In the genomic region with DNA sequence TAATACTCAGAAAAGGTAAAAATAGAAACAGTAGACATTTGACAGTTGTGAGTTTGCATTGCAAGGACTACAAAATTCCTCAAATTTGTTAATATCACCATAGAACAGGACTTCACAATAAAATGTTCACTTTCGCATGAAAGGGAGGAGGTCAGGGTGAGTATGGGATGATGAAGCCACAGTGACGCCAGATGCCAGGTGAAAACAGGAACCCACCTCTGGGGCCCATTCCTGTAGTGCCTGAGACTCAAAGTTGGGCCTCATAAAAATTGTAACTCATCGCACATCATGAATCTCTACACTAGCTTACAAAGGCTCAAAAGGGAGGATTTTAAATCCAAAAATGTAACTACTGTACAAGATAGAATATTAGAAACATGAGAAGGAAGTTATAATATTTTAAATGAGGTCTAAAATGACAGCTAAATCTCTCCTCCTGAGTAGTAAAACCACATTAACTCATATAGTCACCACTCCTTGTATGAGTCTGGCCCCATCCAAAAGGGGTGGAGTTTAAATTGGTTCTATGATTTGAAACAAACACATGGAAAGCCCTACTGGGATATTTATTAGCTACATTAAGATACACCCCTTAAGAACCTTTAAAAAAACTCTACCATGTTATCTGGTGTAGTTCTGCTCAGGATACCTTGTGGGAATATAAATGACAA, we compare ENCODE assay signal across 15 cellular contexts.
DNase-seq lines count a peak whose midpoint lies in the region; ATAC-seq and TF ChIP-seq lines count a peak whose summit lies in the region.
"Had no signal": no experiment of that assay in that cellular context is flagged by ENCODE, and none has a peak within 500 bp of the region (broad histone marks: within the 10 kb centered on the region; RNA-seq: fewer than 3 reads in every experiment).

No MANE protein-coding gene starts in this region.

- H3K27me3 ChIP-seq in RWPE2 (ENCODE audit: insufficient read depth, poor library complexity, severe bottlenecking) = no peaks in the 10 kb centered on the region
- no peaks in the 10 kb centered on the region for H3K27me3 ChIP-seq in psoas muscle (ENCODE audit: insufficient read depth in 3 of 3, low read length in 2 of 3)
- H3K27me3 ChIP-seq: BE2C had no signal

- TF ChIP-seq CTCF in RWPE2 (IDR thresholded peaks at IDR 0.05; ENCODE audit: poor library complexity, severe bottlenecking) (no peak), psoas muscle (IDR thresholded peaks at IDR 0.05) (no peak)

- WGBS in psoas muscle, 3 donors = 66 to 97% (median 67%) methylated on average over 3 of the region's 3 CpGs

- H3K4me1 Mint-ChIP-seq in activated naive CD8-positive, alpha-beta T cell treated with anti-CD3 and anti-CD28 coated beads, Interleukin-2, amount 50 U/mL, for 24 hours = peaks cover 8% of the 10 kb centered on the region
- H3K4me1 Mint-ChIP-seq in activated naive CD8-positive, alpha-beta T cell treated with anti-CD3 and anti-CD28 coated beads for 36 hours = no peaks in the 10 kb centered on the region
- H3K4me1 Mint-ChIP-seq: CD4-positive, alpha-beta memory T cell had no signal

- peaks cover 15% of the 10 kb centered on the region for H3K9me3 Mint-ChIP-seq in activated naive CD8-positive, alpha-beta T cell treated with anti-CD3 and anti-CD28 coated beads, Interleukin-2, amount 50 U/mL, for 24 hours
- H3K9me3 Mint-ChIP-seq in activated naive CD8-positive, alpha-beta T cell treated with anti-CD3 and anti-CD28 coated beads for 36 hours = peaks cover 5% of the 10 kb centered on the region

- H3K36me3 Mint-ChIP-seq in activated naive CD8-positive, alpha-beta T cell treated with anti-CD3 and anti-CD28 coated beads, Interleukin-2, amount 50 U/mL, for 24 hours (ENCODE audit: low read depth) = peaks cover 2% of the 10 kb centered on the region
- no peaks in the 10 kb centered on the region for H3K36me3 Mint-ChIP-seq in activated naive CD8-positive, alpha-beta T cell treated with anti-CD3 and anti-CD28 coated beads for 36 hours
- H3K36me3 Mint-ChIP-seq: CD4-positive, alpha-beta memory T cell had no signal

- H3K27ac ChIP-seq in RWPE2 (ENCODE audit: poor library complexity, severe bottlenecking) (peak overlapping the region; percentile 30), psoas muscle (peak overlapping the region; percentile 89)
- H3K27ac ChIP-seq: A549, C4-2B had no signal

- H3K4me1 ChIP-seq in RWPE2 (ENCODE audit: insufficient read depth, poor library complexity, severe bottlenecking) (peaks cover 29% of the 10 kb centered on the region), psoas muscle (peaks cover 36% of the 10 kb centered on the region)
- H3K4me1 ChIP-seq: A549, BE2C had no signal

- no peak overlapping the region for H3K4me3 ChIP-seq in RWPE2 (ENCODE audit: severe bottlenecking)
- no peak overlapping the region for H3K4me3 ChIP-seq in psoas muscle
- H3K4me3 ChIP-seq: A549 had no signal

- intact Hi-C loops in psoas muscle (cut with DNase I) = no loop called here

- no peak overlapping the region for H3K27ac Mint-ChIP-seq in activated naive CD8-positive, alpha-beta T cell treated with anti-CD3 and anti-CD28 coated beads, Interleukin-2, amount 50 U/mL, for 24 hours
- H3K27ac Mint-ChIP-seq in activated naive CD8-positive, alpha-beta T cell treated with anti-CD3 and anti-CD28 coated beads for 36 hours = no peak overlapping the region
- H3K27ac Mint-ChIP-seq: CD4-positive, alpha-beta memory T cell; H9 had no signal

- no peak for DNase-seq in activated naive CD8-positive, alpha-beta T cell treated with anti-CD3 and anti-CD28 coated beads, Interleukin-2, amount 50 U/mL, for 24 hours
- no peak for DNase-seq in activated naive CD8-positive, alpha-beta T cell treated with anti-CD3 and anti-CD28 coated beads for 36 hours
- no peak for DNase-seq in RWPE2 (ENCODE audit: low spot score)
- DNase-seq in psoas muscle = no peak
- DNase-seq in NCI-H510A (lab: John Stamatoyannopoulos, UW) = no peak
- DNase-seq: BE2C; CD4-positive, alpha-beta memory T cell; DMS79; EL; GOT3; H9 had no signal

- peaks cover 9% of the 10 kb centered on the region for H3K27me3 Mint-ChIP-seq in activated naive CD8-positive, alpha-beta T cell treated with anti-CD3 and anti-CD28 coated beads, Interleukin-2, amount 50 U/mL, for 24 hours
- peaks cover 9% of the 10 kb centered on the region for H3K27me3 Mint-ChIP-seq in activated naive CD8-positive, alpha-beta T cell treated with anti-CD3 and anti-CD28 coated beads for 36 hours

- peak; percentile 40 for ATAC-seq in activated naive CD8-positive, alpha-beta T cell treated with anti-CD3 and anti-CD28 coated beads, Interleukin-2, amount 50 U/mL, for 24 hours
- ATAC-seq in RWPE2 (ENCODE audit: low read depth) (no peak), psoas muscle (no peak), GM18861 (IDR thresholded peaks at IDR 0.05; ENCODE audit: unreplicated experiment) (no peak)
- ATAC-seq: A549, HepG2 had no signal

- H3K36me3 ChIP-seq in RWPE2 (ENCODE audit: low read depth) = no peaks in the 10 kb centered on the region
- no peaks in the 10 kb centered on the region for H3K36me3 ChIP-seq in psoas muscle (ENCODE audit: insufficient read depth in 1 of 2, low read depth in 1 of 2)
- H3K36me3 ChIP-seq: BE2C had no signal

- no peaks in the 10 kb centered on the region for H3K9me3 ChIP-seq in RWPE2 (ENCODE audit: severe bottlenecking)
- no peaks in the 10 kb centered on the region for H3K9me3 ChIP-seq in psoas muscle
- H3K9me3 ChIP-seq: A549 had no signal

- no peak overlapping the region for H3K4me3 Mint-ChIP-seq in activated naive CD8-positive, alpha-beta T cell treated with anti-CD3 and anti-CD28 coated beads, Interleukin-2, amount 50 U/mL, for 24 hours
- no peak overlapping the region for H3K4me3 Mint-ChIP-seq in activated naive CD8-positive, alpha-beta T cell treated with anti-CD3 and anti-CD28 coated beads for 36 hours
- H3K4me3 Mint-ChIP-seq: CD4-positive, alpha-beta memory T cell; H9 had no signal
